ENCODE assay signal across 23 cellular contexts in the genomic region with DNA sequence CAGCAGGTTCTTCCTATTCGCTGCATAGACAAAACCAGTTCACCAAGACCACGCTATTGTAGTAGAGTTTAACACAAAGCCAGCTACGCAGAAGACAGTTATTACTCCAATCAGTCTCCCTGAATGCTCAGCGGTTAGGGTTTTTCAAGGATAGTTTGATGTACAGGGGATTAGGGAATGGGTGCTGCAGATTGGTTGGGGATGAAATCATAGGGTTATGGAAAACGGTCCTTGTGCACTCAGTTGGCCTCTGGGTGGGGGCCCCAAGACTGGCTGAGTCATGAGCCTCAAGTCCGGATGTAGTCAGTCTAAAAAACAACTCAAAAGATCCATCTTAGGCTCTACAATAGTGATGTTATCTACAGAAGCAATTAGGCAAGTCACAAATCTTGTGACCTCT. TPM values are rescaled to one million over a fixed set of nuclear protein-coding genes. Genes with fewer than 3 reads are reported as not detected.
"Had no signal": no experiment of that assay in that cellular context is flagged by ENCODE, and none has a peak within 500 bp of the region (broad histone marks: within the 10 kb centered on the region; RNA-seq: fewer than 3 reads in every experiment).

No MANE protein-coding gene starts in this region.

- H3K27me3 ChIP-seq: spleen, tibial artery, upper lobe of left lung, vagina had no signal

- H3K4me1 Mint-ChIP-seq: stimulated activated memory B cell treated with anti-CD40 and anti-IgM and Interleukin-4, amounts not matched to agents 10 μg/mL and 1 μg/mL and 100 μg/mL, for 72 hours had no signal

- H3K9me3 ChIP-seq: tibial artery, vagina had no signal

- H3K9ac ChIP-seq: parathyroid adenoma had no signal

- ATAC-seq: left colon; psoas muscle; sciatic nerve; stimulated activated memory B cell treated with anti-CD40 and anti-IgM and Interleukin-4, amounts not matched to agents 10 μg/mL and 1 μg/mL and 100 μg/mL, for 72 hours had no signal

- H3K27ac ChIP-seq: parathyroid adenoma, psoas muscle, spleen, tibial artery, upper lobe of left lung, vagina had no signal

- DNase-seq: effector CD4-positive, alpha-beta T cell; foreskin melanocyte; head of caudate nucleus; hippocampal formation; left colon; mesendoderm; naive B cell; psoas muscle; retina; spleen; stimulated activated CD4-positive, alpha-beta T cell treated with anti-CD3 and anti-CD28 coated beads, Interleukin-15, amount 100 ng/mL, for 24 hours; stimulated activated CD4-positive, alpha-beta T cell treated with anti-CD3 and anti-CD28 coated beads, Interleukin-1b, Interleukin-23, amount 100 ng/mL, for 48 hours; stimulated activated CD4-positive, alpha-beta T cell treated with anti-CD3 and anti-CD28 coated beads, Interleukin-4, amount 100 ng/mL, for 24 hours; tibial artery; upper lobe of left lung had no signal

- H3K4me3 Mint-ChIP-seq: nephron; stimulated activated memory B cell treated with anti-CD40 and anti-IgM and Interleukin-4, amounts not matched to agents 10 μg/mL and 1 μg/mL and 100 μg/mL, for 72 hours; stimulated activated naive CD8-positive, alpha-beta T cell treated with anti-CD3 and anti-CD28 coated beads, Interleukin-15, Interleukin-2, amounts not matched to agents 100 ng/mL and 50 ng/mL, for 24 hours had no signal

- H3K4me1 ChIP-seq: parathyroid adenoma had no signal

- H3K27me3 Mint-ChIP-seq: naive B cell; stimulated activated naive CD8-positive, alpha-beta T cell treated with anti-CD3 and anti-CD28 coated beads, Interleukin-15, Interleukin-2, amounts not matched to agents 100 ng/mL and 50 ng/mL, for 24 hours had no signal

- H3K36me3 Mint-ChIP-seq: naive B cell; stimulated activated memory B cell treated with anti-CD40 and anti-IgM and Interleukin-4, amounts not matched to agents 10 μg/mL and 1 μg/mL and 100 μg/mL, for 72 hours had no signal

- H3K4me3 ChIP-seq: psoas muscle, spleen, tibial artery, upper lobe of left lung, vagina had no signal

- H3K36me3 ChIP-seq: spleen, tibial artery, upper lobe of left lung, vagina had no signal

- H3K9me3 Mint-ChIP-seq: stimulated activated memory B cell treated with anti-CD40 and anti-IgM and Interleukin-4, amounts not matched to agents 10 μg/mL and 1 μg/mL and 100 μg/mL, for 72 hours; stimulated activated naive CD8-positive, alpha-beta T cell treated with anti-CD3 and anti-CD28 coated beads, Interleukin-15, Interleukin-2, amounts not matched to agents 100 ng/mL and 50 ng/mL, for 24 hours had no signal

- H3K27ac Mint-ChIP-seq: nephron; stimulated activated memory B cell treated with anti-CD40 and anti-IgM and Interleukin-4, amounts not matched to agents 10 μg/mL and 1 μg/mL and 100 μg/mL, for 72 hours; stimulated activated naive CD8-positive, alpha-beta T cell treated with anti-CD3 and anti-CD28 coated beads, Interleukin-15, Interleukin-2, amounts not matched to agents 100 ng/mL and 50 ng/mL, for 24 hours had no signal

RNA-seq across cellular contexts. Expression of gene LIPC, which starts 57.5 kb away (rescaled TPM):
- total RNA-seq: lung microvascular endothelial cell, psoas muscle, temporal lobe, vagina had no signal
